In the genomic region with DNA sequence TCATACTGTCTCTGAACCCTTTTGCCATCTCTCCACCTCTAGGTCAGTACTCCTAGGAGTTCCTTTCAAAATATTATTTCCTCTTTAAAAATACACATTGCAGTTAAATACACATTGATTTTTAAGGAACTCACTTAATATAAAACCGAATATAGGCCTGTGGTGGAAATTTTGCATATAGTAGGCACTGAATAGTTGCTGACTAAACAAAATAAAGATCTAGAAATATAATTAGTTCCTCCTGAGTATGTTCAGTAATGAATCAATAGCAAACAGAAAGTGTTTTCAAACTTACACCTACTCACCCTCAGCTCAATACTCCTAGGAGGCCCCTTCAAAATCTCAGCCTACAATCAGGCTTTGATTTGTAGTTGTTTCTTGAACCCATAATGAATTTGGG, we compare ENCODE assay signal across 25 cellular contexts.
DNase-seq lines count a peak whose midpoint lies in the region; ATAC-seq, FAIRE-seq and TF ChIP-seq lines count a peak whose summit lies in the region.
"Had no signal": no experiment of that assay in that cellular context is flagged by ENCODE, and none has a peak within 500 bp of the region (broad histone marks: within the 10 kb centered on the region; RNA-seq: fewer than 3 reads in every experiment).

No MANE protein-coding gene starts in this region.

- FAIRE-seq in A549 (lab: Jason Lieb, UNC) (peak; percentile 39), D721Med (lab: Jason Lieb, UNC) (peak; percentile 38), K562 (lab: Jason Lieb, UNC) (no peak)
- FAIRE-seq: A204.1, GM12878, GM12892 had no signal

- H3K79me2 ChIP-seq in K562 (ENCODE audit: control insufficient read depth, insufficient read depth, low read length): no peaks in the 10 kb centered on the region

- no peaks in the 10 kb centered on the region for H3K9me1 ChIP-seq in K562 (ENCODE audit: control insufficient read depth, insufficient read depth, low read length)

- CTCF ChIA-PET in A549 (lab: Yijun Ruan, JAX): no interaction called here
- CTCF ChIA-PET in K562 (lab: Yijun Ruan, JAX; ENCODE audit: low intra/inter-chr PET ratio): no interaction called here

- ATAC-seq in A549: no peak
- ATAC-seq in K562: no peak
- ATAC-seq: CD8-positive, alpha-beta T cell; GM12878 had no signal

- H3K27ac Mint-ChIP-seq in activated T-helper 1 cell treated with anti-CD3 and anti-CD28 coated beads, Interleukin-12 subunit alpha, Interleukin-12 subunit beta, Interleukin-2, Interleukin-4 antibody, amounts not matched to agents 30 ng/mL and 10 ng/mL and 1 ng/mL, durations not matched to agents 14 hours and 24 hours and 36 hours: no peak overlapping the region
- H3K27ac Mint-ChIP-seq: CD4-positive, alpha-beta T cell; CD8-positive, alpha-beta T cell had no signal

- H3K27me3 Mint-ChIP-seq in activated T-helper 1 cell treated with anti-CD3 and anti-CD28 coated beads, Interleukin-12 subunit alpha, Interleukin-12 subunit beta, Interleukin-2, Interleukin-4 antibody, amounts not matched to agents 30 ng/mL and 10 ng/mL and 1 ng/mL, durations not matched to agents 14 hours and 24 hours and 36 hours (ENCODE audit: insufficient read depth): no peaks in the 10 kb centered on the region
- H3K27me3 Mint-ChIP-seq: B cell had no signal

- no peak overlapping the region for H3K27ac ChIP-seq in A549
- H3K27ac ChIP-seq in K562 (ENCODE audit: extremely low read depth, low read depth, low read length): no peak overlapping the region
- no peak overlapping the region for H3K27ac ChIP-seq in sigmoid colon
- H3K27ac ChIP-seq: BLaER1 treated with 17β-estradiol and CSF1 and Interleukin-3, amounts not matched to agents 10 nM and 100 nM; C4-2B had no signal

- no peak for TF ChIP-seq RAD21 in A549 (conservative IDR thresholded peaks at IDR 0.05 in 1 of 2, IDR thresholded peaks at IDR 0.05 in 1 of 2)
- TF ChIP-seq RAD21 in K562 (CRISPR knock-in tag; conservative IDR thresholded peaks at IDR 0.05 in 1 of 2, IDR thresholded peaks at IDR 0.05 in 1 of 2): no peak

- no peak for TF ChIP-seq POLR2A in A549 (IDR thresholded peaks at IDR 0.05; ENCODE audit: low read length)
- no peak for TF ChIP-seq POLR2A in K562 (conservative IDR thresholded peaks at IDR 0.05)
- no peak for TF ChIP-seq POLR2A in sigmoid colon (IDR thresholded peaks at IDR 0.05)

- no peaks in the 10 kb centered on the region for H3K4me1 Mint-ChIP-seq in activated T-helper 1 cell treated with anti-CD3 and anti-CD28 coated beads, Interleukin-12 subunit alpha, Interleukin-12 subunit beta, Interleukin-2, Interleukin-4 antibody, amounts not matched to agents 30 ng/mL and 10 ng/mL and 1 ng/mL, durations not matched to agents 14 hours and 24 hours and 36 hours (ENCODE audit: low read depth)
- H3K4me1 Mint-ChIP-seq: B cell had no signal

- no peaks in the 10 kb centered on the region for H3K9me3 Mint-ChIP-seq in activated T-helper 1 cell treated with anti-CD3 and anti-CD28 coated beads, Interleukin-12 subunit alpha, Interleukin-12 subunit beta, Interleukin-2, Interleukin-4 antibody, amounts not matched to agents 30 ng/mL and 10 ng/mL and 1 ng/mL, durations not matched to agents 14 hours and 24 hours and 36 hours
- H3K9me3 Mint-ChIP-seq: CD4-positive, alpha-beta T cell; CD8-positive, alpha-beta T cell had no signal

- H3K36me3 ChIP-seq in K562 (ENCODE audit: control insufficient read depth, insufficient read depth, low read length) (no peaks in the 10 kb centered on the region), sigmoid colon (no peaks in the 10 kb centered on the region)
- H3K36me3 ChIP-seq: BLaER1 treated with 17β-estradiol and CSF1 and Interleukin-3, amounts not matched to agents 10 nM and 100 nM had no signal

- BruUV-seq in K562 (replicated peaks; lab: Mats Ljungman, UMichigan): no TSS peak

- no peaks in the 10 kb centered on the region for H4K20me1 ChIP-seq in K562 (replicated peaks; ENCODE audit: control insufficient read depth, insufficient read depth, low read length)
- H4K20me1 ChIP-seq: BLaER1 treated with 17β-estradiol and CSF1 and Interleukin-3, amounts not matched to agents 10 nM and 100 nM had no signal

- H2AFZ ChIP-seq in K562 (ENCODE audit: low read depth, low read length): no peak overlapping the region

- no peaks in the 10 kb centered on the region for H3K36me3 Mint-ChIP-seq in activated T-helper 1 cell treated with anti-CD3 and anti-CD28 coated beads, Interleukin-12 subunit alpha, Interleukin-12 subunit beta, Interleukin-2, Interleukin-4 antibody, amounts not matched to agents 30 ng/mL and 10 ng/mL and 1 ng/mL, durations not matched to agents 14 hours and 24 hours and 36 hours (ENCODE audit: low read depth)
- H3K36me3 Mint-ChIP-seq: CD8-positive, alpha-beta T cell had no signal

- no peaks in the 10 kb centered on the region for H3K4me1 ChIP-seq in A549
- no peaks in the 10 kb centered on the region for H3K4me1 ChIP-seq in K562 (replicated peaks in 1 of 2; ENCODE audit: control insufficient read depth in 2 of 2, insufficient read depth in 2 of 2, low read length in 2 of 2)
- no peaks in the 10 kb centered on the region for H3K4me1 ChIP-seq in sigmoid colon
- H3K4me1 ChIP-seq: BLaER1 treated with 17β-estradiol and CSF1 and Interleukin-3, amounts not matched to agents 10 nM and 100 nM; Caco-2 had no signal

- no peaks in the 10 kb centered on the region for H3K27me3 ChIP-seq in K562 (ENCODE audit: control insufficient read depth in 2 of 2, insufficient read depth in 2 of 2, low read length in 2 of 2)
- no peaks in the 10 kb centered on the region for H3K27me3 ChIP-seq in sigmoid colon

- no peak overlapping the region for H3K9ac ChIP-seq in K562 (ENCODE audit: insufficient read depth in 1 of 2, low read depth in 2 of 2, low read length in 2 of 2)
- H3K9ac ChIP-seq: BLaER1 treated with 17β-estradiol and CSF1 and Interleukin-3, amounts not matched to agents 10 nM and 100 nM had no signal

- WGBS in A549 (ENCODE audit: missing lambda C conversion rate): 0% methylated on average over 1 of the region's 1 CpG
- WGBS in K562 (ENCODE audit: insufficient coverage, low coverage, missing lambda C conversion rate): 0% methylated on average over 1 of the region's 1 CpG
- WGBS in sigmoid colon, 2 donors: 61 to 76% methylated on average over 1 of the region's 1 CpG

- in situ Hi-C loops in K562 (cut with MboI): no loop called here

- H3K4me2 ChIP-seq in A549: no peak overlapping the region
- no peak overlapping the region for H3K4me2 ChIP-seq in K562 (ENCODE audit: insufficient read depth, low read length)
- H3K4me2 ChIP-seq: BLaER1 treated with 17β-estradiol and CSF1 and Interleukin-3, amounts not matched to agents 10 nM and 100 nM had no signal

- DNase-seq in A549 (ENCODE audit: low read depth in 1 of 2, low spot score in 1 of 2): no peak
- DNase-seq in D721Med (ENCODE audit: insufficient read length, low spot score): no peak
- DNase-seq in K562 (ENCODE audit: extremely low read depth in 1 of 4, low spot score in 3 of 4): no peak
- DNase-seq in NCI-H1694 (lab: John Stamatoyannopoulos, UW): no peak
- DNase-seq in activated T-helper 1 cell treated with anti-CD3 and anti-CD28 coated beads, Interleukin-12 subunit alpha, Interleukin-12 subunit beta, Interleukin-2, Interleukin-4 antibody, amounts not matched to agents 30 ng/mL and 10 ng/mL and 1 ng/mL, durations not matched to agents 14 hours and 24 hours and 36 hours (ENCODE audit: low spot score): no peak
- no peak for DNase-seq in sigmoid colon
- DNase-seq: 8988T; AML-193; Caco-2; Calu3; CD4-positive, alpha-beta T cell; CD8-positive, alpha-beta T cell; DMS 273 treated with DMSO at 0.1 percent for 48 hours; DMS153; DMS53; DMS79; DND-41; EL; GDM1 had no signal

- TF ChIP-seq EP300 in A549 (IDR thresholded peaks at IDR 0.05): no peak
- TF ChIP-seq EP300 in K562 (IDR thresholded peaks at IDR 0.05; ENCODE audit: low read length): no peak
- TF ChIP-seq EP300 in sigmoid colon (IDR thresholded peaks at IDR 0.05): no peak

- no peaks in the 10 kb centered on the region for H3K9me3 ChIP-seq in A549
- no peaks in the 10 kb centered on the region for H3K9me3 ChIP-seq in K562 (replicated peaks; ENCODE audit: control insufficient read depth, insufficient read depth, low read depth, low read length)
- no peaks in the 10 kb centered on the region for H3K9me3 ChIP-seq in sigmoid colon
- H3K9me3 ChIP-seq: Caco-2 had no signal

- no peak for TF ChIP-seq CTCF in A549 (IDR thresholded peaks at IDR 0.05)
- TF ChIP-seq CTCF in D721Med (IDR thresholded peaks at IDR 0.05; ENCODE audit: insufficient read depth, missing control alignments): no peak
- TF ChIP-seq CTCF in K562 (IDR thresholded peaks at IDR 0.05 in 2 of 3, conservative IDR thresholded peaks at IDR 0.05 in 1 of 3; ENCODE audit: insufficient read depth in 2 of 3, low read depth in 1 of 3, low read length in 3 of 3): no peak
- no peak for TF ChIP-seq CTCF in sigmoid colon (IDR thresholded peaks at IDR 0.05)

- no peak overlapping the region for H3K4me3 ChIP-seq in A549
- no peak overlapping the region for H3K4me3 ChIP-seq in K562
- no peak overlapping the region for H3K4me3 ChIP-seq in sigmoid colon
- H3K4me3 ChIP-seq: BLaER1 treated with 17β-estradiol and CSF1 and Interleukin-3, amounts not matched to agents 10 nM and 100 nM; GM12878 had no signal

- intact Hi-C loops in K562 (cut with micrococcal nuclease) (no loop called here), sigmoid colon (cut with DNase I) (no loop called here)
- intact Hi-C loops in activated T-helper 1 cell treated with anti-CD3 and anti-CD28 coated beads, Interleukin-12 subunit alpha, Interleukin-12 subunit beta, Interleukin-2, Interleukin-4 antibody, amounts not matched to agents 30 ng/mL and 10 ng/mL and 1 ng/mL, durations not matched to agents 14 hours and 24 hours and 36 hours (cut with micrococcal nuclease): no loop called here

- POLR2A ChIA-PET in A549 (lab: Yijun Ruan, JAX): no interaction called here
- POLR2A ChIA-PET in K562 (lab: Yijun Ruan, JAX): no interaction called here

- H3K4me3 Mint-ChIP-seq in activated T-helper 1 cell treated with anti-CD3 and anti-CD28 coated beads, Interleukin-12 subunit alpha, Interleukin-12 subunit beta, Interleukin-2, Interleukin-4 antibody, amounts not matched to agents 30 ng/mL and 10 ng/mL and 1 ng/mL, durations not matched to agents 14 hours and 24 hours and 36 hours: no peak overlapping the region
- H3K4me3 Mint-ChIP-seq: B cell; CD4-positive, alpha-beta T cell; CD8-positive, alpha-beta T cell had no signal

TF ChIP-seq in A549, 52 proteins besides CTCF, POLR2A, EP300 and RAD21:
- TF ChIP-seq RARB (CRISPR knock-in tag; IDR thresholded peaks at IDR 0.05): no peak
- TF ChIP-seq MAFK (IDR thresholded peaks at IDR 0.05; ENCODE audit: partially characterized antibody): peak; percentile 74

TF ChIP-seq in K562, 482 proteins besides CTCF, POLR2A, EP300 and RAD21 (continues in another document):
- peak; percentile 47 for TF ChIP-seq MAFF (IDR thresholded peaks at IDR 0.05; ENCODE audit: low read length)

Comparison
In these comparisons a context has a peak if more than half of its experiments do, and no peak if none do; other contexts are left out.
1. Of the 35 proteins assayed by ChIP-seq in both K562 and A549: peak only in K562: none; only in A549: none; in both: MAFK; in neither: 34.